ENCODE assay signal across 8 cellular contexts in genomic region chr1:205631727-205632373, GRCh38. TPM values are rescaled to one million over a fixed set of nuclear protein-coding genes. Genes with fewer than 3 reads are reported as not detected.
DNase-seq lines count a peak whose midpoint lies in the region; ATAC-seq, FAIRE-seq and TF ChIP-seq lines count a peak whose summit lies in the region.

ELK4 (minus strand) TSS chr1:205632011; CDS start chr1:205623882, 8,129 bp downstream.

- intact Hi-C loops in adrenal gland (cut with DNase I) = loop anchor here in 1 of 2 donors (5.0 kb wide), 1 partner anchor 40 kb away; no protein-coding TSS in a partner anchor
- intact Hi-C loops in heart right ventricle (cut with DNase I) = loop anchor here in 9 of 10 donors (1.0 to 10.0 kb wide), 10 partner anchors 33 to 105 kb away; no protein-coding TSS in a partner anchor
- intact Hi-C loops in posterior vena cava (cut with DNase I) = loop anchor here in 1 of 2 donors (5.0 kb wide), 1 partner anchor 35 kb away; no protein-coding TSS in a partner anchor
- intact Hi-C loops in upper lobe of right lung (cut with DNase I) = no loop called here

- 0% methylated on average over 4 to 82 of the region's 82 CpGs for WGBS in adrenal gland, 4 donors
- WGBS in heart right ventricle, 2 donors = 1% methylated on average over 73 to 82 of the region's 82 CpGs

- peaks cover 7% of the 10 kb centered on the region for H3K36me3 Mint-ChIP-seq in T-cell

- TF ChIP-seq CTCF in adrenal gland (IDR thresholded peaks at IDR 0.05) = peak; percentile 30 to 79 (median 66)
- peak; percentile 57 to 90 (median 79) for TF ChIP-seq CTCF in heart right ventricle (IDR thresholded peaks at IDR 0.05)
- peak; percentile 76 for TF ChIP-seq CTCF in upper lobe of right lung (IDR thresholded peaks at IDR 0.05)

- H3K27me3 ChIP-seq in adrenal gland = no peaks in the 10 kb centered on the region
- no peaks in the 10 kb centered on the region for H3K27me3 ChIP-seq in heart right ventricle
- no peaks in the 10 kb centered on the region for H3K27me3 ChIP-seq in upper lobe of right lung

- no peaks in the 10 kb centered on the region for H3K9me3 ChIP-seq in adrenal gland (replicated peaks in 1 of 3)
- H3K9me3 ChIP-seq in heart right ventricle = no peaks in the 10 kb centered on the region
- no peaks in the 10 kb centered on the region for H3K9me3 ChIP-seq in upper lobe of right lung

- H3K9me3 Mint-ChIP-seq in T-cell = no peaks in the 10 kb centered on the region

- peaks cover 41 to 48% (median 41%) of the 10 kb centered on the region in 3 donors for H3K4me1 Mint-ChIP-seq in T-cell

- H3K36me3 ChIP-seq in adrenal gland (replicated peaks in 1 of 2) (no peaks in the 10 kb centered on the region), heart right ventricle (peaks cover 0 to 10% (median 0%) of the 10 kb centered on the region in 9 donors), upper lobe of right lung (no peaks in the 10 kb centered on the region)

- ATAC-seq in HG02840 (IDR thresholded peaks at IDR 0.05; ENCODE audit: low FRiP score, unreplicated experiment) = peak; percentile 83
- ATAC-seq in T-cell (replicated peaks in 1 of 4) = peak; percentile 82 to 86 (median 84)
- ATAC-seq in heart right ventricle = peak; percentile 98 to 99 (median 99)
- peak; percentile 98 for ATAC-seq in upper lobe of right lung

- CTCF ChIA-PET in T-cell (lab: Charles Lee) = interaction anchor here (0.5 to 5.0 kb wide), 16 partner anchors 12 to 296 kb away, joined by 3 to 89 read pairs (median 6); no protein-coding TSS in a partner anchor

- peak within 1 kb of the TSS; percentile 85 to 95 (median 91) for H3K4me3 Mint-ChIP-seq in T-cell

- H3K4me3 ChIP-seq in adrenal gland (peak within 1 kb of the TSS in 3 of 4 donors; percentile 3 to 92 (median 68)), heart right ventricle (peak within 1 kb of the TSS; percentile 59 to 87 (median 71)), upper lobe of right lung (peak within 1 kb of the TSS; percentile 82)

- FAIRE-seq in GM12891 (lab: Jason Lieb, UNC) = peak; percentile 74

- POLR2A ChIA-PET in T-cell (lab: Charles Lee) = interaction anchor here (0.6 to 2.1 kb wide), 9 partner anchors 13 to 511 kb away, joined by 3 to 13 read pairs (median 4); partner anchors contain the start of gene RBBP5 (in 2 of the 2)

- H3K27ac ChIP-seq in adrenal gland (peak within 1 kb of the TSS; percentile 35 to 100 (median 94)), heart right ventricle (peak within 1 kb of the TSS; percentile 87 to 98 (median 94)), upper lobe of right lung (peak within 1 kb of the TSS; percentile 92)

- no peaks in the 10 kb centered on the region for H3K27me3 Mint-ChIP-seq in T-cell

- DNase-seq in GM12891 (ENCODE audit: insufficient read length, low spot score) (peak; percentile 92), NCI-H1436 treated with DMSO at 0.1 percent for 48 hours (lab: John Stamatoyannopoulos, UW) (peak; percentile 94), T-cell (peak; percentile 99 to 100 (median 100)), adrenal gland (peak; percentile 98 to 99 (median 99)), heart right ventricle (peak; percentile 99), posterior vena cava (ENCODE audit: low spot score) (peak; percentile 100), upper lobe of right lung (peak; percentile 99)

- TF ChIP-seq POLR2A in GM12891 (IDR thresholded peaks at IDR 0.05; ENCODE audit: low read depth, low read length) = peak; percentile 90
- peak; percentile 94 to 98 for TF ChIP-seq POLR2A in adrenal gland (IDR thresholded peaks at IDR 0.05)

- peak within 1 kb of the TSS; percentile 95 to 98 for H3K27ac Mint-ChIP-seq in T-cell

- H3K4me1 ChIP-seq in adrenal gland (replicated peaks in 1 of 2) (peaks cover 6 to 28% of the 10 kb centered on the region in 2 donors), heart right ventricle (peaks cover 0 to 55% (median 33%) of the 10 kb centered on the region in 9 donors), upper lobe of right lung (peaks cover 23% of the 10 kb centered on the region)

TF ChIP-seq in GM12891, 5 proteins besides CTCF, POLR2A, EP300 and RAD21:
- peak; percentile 87 for TF ChIP-seq POU2F2 (IDR thresholded peaks at IDR 0.05; ENCODE audit: low read depth, low read length)
- TF ChIP-seq POLR2AphosphoS5 (IDR thresholded peaks at IDR 0.05; ENCODE audit: low read depth, low read length) = peak; percentile 90
- peak; percentile 7 for TF ChIP-seq PAX5 (IDR thresholded peaks at IDR 0.05; ENCODE audit: insufficient read depth, low read length, severe bottlenecking)
- TF ChIP-seq TAF1 (IDR thresholded peaks at IDR 0.05; ENCODE audit: low read depth, low read length) = peak; percentile 70
- no peak for TF ChIP-seq SPI1 (IDR thresholded peaks at IDR 0.05; ENCODE audit: low read depth, low read length)

RNA-seq across cellular contexts. Expression of gene ELK4, which starts in this region (rescaled TPM):
- polyA plus RNA-seq in GM12891 (2012; ENCODE audit: low read depth, missing spikeins) = 5.5 TPM
- total RNA-seq in T-cell (100 to 1,000 TPM; 131 to 185 (median 173) TPM), adrenal gland (10 to 100 TPM; 12.2 to 40.2 (median 25.5) TPM), heart right ventricle (10 to 100 TPM; 34.2 to 45.6 (median 40.2) TPM), posterior vena cava (10 to 100 TPM; 49.8 to 54.6 TPM), upper lobe of right lung (71.5 TPM)
- polyA plus RNA-seq in adrenal gland (1 to 10 TPM; 3.6 to 9.9 (median 4.5) TPM), heart right ventricle (1 to 10 TPM; 4.7 to 5.9 TPM)

Comparison
In these comparisons a context has a peak if more than half of its experiments do, and no peak if none do; other contexts are left out.
1. Peak in every context shown above with its lines: DNase-seq, ATAC-seq, H3K4me3 ChIP-seq and H3K27ac ChIP-seq.